ENCODE assay signal across 26 cellular contexts in the genomic region with DNA sequence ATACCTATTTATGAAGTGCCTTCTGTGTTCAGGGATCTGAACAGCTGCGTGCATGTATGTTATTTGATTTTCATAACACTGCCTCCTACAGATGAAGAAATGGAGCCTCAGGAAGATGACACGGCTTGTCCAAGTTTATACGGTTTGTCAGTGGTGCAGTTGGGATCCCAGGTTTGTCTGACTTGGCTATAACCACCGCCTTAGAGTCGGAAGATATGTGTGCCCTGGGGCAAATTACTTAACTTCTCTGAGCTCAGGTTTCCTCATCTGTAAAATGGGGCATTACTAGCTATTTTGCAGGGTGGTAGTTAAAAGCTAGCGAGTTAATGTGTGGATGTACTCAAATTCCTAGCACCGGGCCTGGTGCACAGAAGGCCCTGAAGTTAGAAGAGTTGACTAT. TPM values are rescaled to one million over a fixed set of nuclear protein-coding genes. Genes with fewer than 3 reads are reported as not detected.
DNase-seq lines count a peak whose midpoint lies in the region; TF ChIP-seq lines count a peak whose summit lies in the region.
"Had no signal": no experiment of that assay in that cellular context is flagged by ENCODE, and none has a peak within 500 bp of the region (broad histone marks: within the 10 kb centered on the region; RNA-seq: fewer than 3 reads in every experiment).

No MANE protein-coding gene starts in this region.

- H3K4me3 ChIP-seq in DOHH2 (ENCODE audit: low read length) (no peak overlapping the region), NT2/D1 (ENCODE audit: insufficient read length, low read depth) (no peak overlapping the region)
- H3K4me3 ChIP-seq: body of pancreas had no signal

- DNase-seq in NT2/D1 (ENCODE audit: low read depth, low spot score) (no peak), chondrocyte (ENCODE audit: low spot score) (no peak), HuH-7 (ENCODE audit: low spot score) (no peak), kidney tubule cell (ENCODE audit: low spot score) (no peak), posterior cingulate gyrus (no peak), cerebellar cortex (ENCODE audit: low spot score) (no peak)
- DNase-seq: activated CD4-positive, alpha-beta memory T cell treated with anti-CD3 and anti-CD28 coated beads, Interleukin-2, amount 10 ng/mL, durations not matched to agents 7 days and 5 days; activated CD4-positive, CD25-positive, alpha-beta regulatory T cell treated with anti-CD3 and anti-CD28 coated beads, Interleukin-2, amount 50 U/mL, for 72 hours; activated CD8-positive, alpha-beta memory T cell treated with anti-CD3 and anti-CD28 coated beads, Interleukin-2, amount 50 U/mL, for 4 hours; activated naive CD4-positive, alpha-beta T cell treated with Interleukin-2 at 50 U/mL for 16 hours; CD4-positive, alpha-beta memory T cell; NCI-H1048; NCI-H1694 treated with DMSO at 0.1 percent for 48 hours; stimulated activated CD4-positive, alpha-beta T cell treated with anti-CD3 and anti-CD28 coated beads, Interleukin-4, amount 100 ng/mL, for 1 hour; T-helper 17 cell had no signal

- no peaks in the 10 kb centered on the region for H3K9me2 ChIP-seq in DOHH2 (replicated peaks; ENCODE audit: control insufficient read depth, low read length)

- H3K27ac Mint-ChIP-seq in chondrocyte (ENCODE audit: unreplicated experiment), result no peak overlapping the region
- H3K27ac Mint-ChIP-seq in nephron, result no peak overlapping the region
- H3K27ac Mint-ChIP-seq: activated CD4-positive, alpha-beta memory T cell treated with anti-CD3 and anti-CD28 coated beads, Interleukin-2, amount 10 ng/mL, durations not matched to agents 7 days and 5 days; B cell; CD4-positive, alpha-beta memory T cell; T-helper 17 cell had no signal

- no peaks in the 10 kb centered on the region for H3K27me3 Mint-ChIP-seq in chondrocyte (ENCODE audit: low read depth)
- H3K27me3 Mint-ChIP-seq in nephron (ENCODE audit: low read depth), result peaks cover 7% of the 10 kb centered on the region

- no peak overlapping the region for H3K4me2 ChIP-seq in DOHH2 (ENCODE audit: low read length)

- H3K9me3 ChIP-seq in DOHH2 (ENCODE audit: control insufficient read depth, insufficient read depth, low read length) (no peaks in the 10 kb centered on the region), NT2/D1 (ENCODE audit: insufficient read depth, low read length) (no peaks in the 10 kb centered on the region)
- H3K9me3 ChIP-seq: body of pancreas, gastroesophageal sphincter, psoas muscle, stomach, vagina had no signal

- H3K36me3 Mint-ChIP-seq in chondrocyte (ENCODE audit: low read depth), result no peaks in the 10 kb centered on the region
- H3K36me3 Mint-ChIP-seq in nephron (ENCODE audit: low read depth), result no peaks in the 10 kb centered on the region
- H3K36me3 Mint-ChIP-seq: CD4-positive, alpha-beta memory T cell had no signal

- H3K27me3 ChIP-seq in DOHH2 (ENCODE audit: control insufficient read depth, low read length), result peaks cover 15% of the 10 kb centered on the region
- peaks cover 14% of the 10 kb centered on the region for H3K27me3 ChIP-seq in NT2/D1 (ENCODE audit: insufficient read depth, insufficient read length)
- H3K27me3 ChIP-seq: body of pancreas, dorsolateral prefrontal cortex, hepatocyte, vagina had no signal

- H4K20me1 ChIP-seq in DOHH2 (ENCODE audit: control insufficient read depth, insufficient read depth, low read depth, low read length), result no peaks in the 10 kb centered on the region

- H3K79me2 ChIP-seq in DOHH2 (ENCODE audit: control insufficient read depth, low read length), result no peaks in the 10 kb centered on the region
- H3K79me2 ChIP-seq: hepatocyte had no signal

- H3K4me1 ChIP-seq in DOHH2 (ENCODE audit: control insufficient read depth, low read length), result peaks cover 16% of the 10 kb centered on the region
- peaks cover 8% of the 10 kb centered on the region for H3K4me1 ChIP-seq in NT2/D1 (ENCODE audit: insufficient read depth, insufficient read length)
- H3K4me1 ChIP-seq: psoas muscle, vagina had no signal

- intact Hi-C loops in posterior cingulate gyrus (cut with DNase I), result loop anchor here (1.0 to 10.0 kb wide), 7 partner anchors 48 to 567 kb away; partner anchors contain the start of gene ANP32A

- no peaks in the 10 kb centered on the region for H3F3A ChIP-seq in DOHH2 (ENCODE audit: control insufficient read depth, insufficient read depth)

- no peaks in the 10 kb centered on the region for H3K9me3 Mint-ChIP-seq in chondrocyte (ENCODE audit: low read depth)
- no peaks in the 10 kb centered on the region for H3K9me3 Mint-ChIP-seq in nephron
- H3K9me3 Mint-ChIP-seq: activated CD4-positive, alpha-beta memory T cell treated with anti-CD3 and anti-CD28 coated beads, Interleukin-2, amount 10 ng/mL, durations not matched to agents 7 days and 5 days; CD4-positive, alpha-beta memory T cell had no signal

- H3K4me1 Mint-ChIP-seq in chondrocyte (ENCODE audit: low read depth) (peaks cover 11% of the 10 kb centered on the region), nephron (peaks cover 4% of the 10 kb centered on the region)

- H3K4me3 Mint-ChIP-seq in chondrocyte (ENCODE audit: unreplicated experiment) (no peak overlapping the region), nephron (peak overlapping the region; percentile 31 to 79 (median 62))
- H3K4me3 Mint-ChIP-seq: activated CD4-positive, alpha-beta memory T cell treated with anti-CD3 and anti-CD28 coated beads, Interleukin-2, amount 10 ng/mL, durations not matched to agents 7 days and 5 days; B cell; T-helper 17 cell had no signal

- peak overlapping the region; percentile 51 for H3K9ac ChIP-seq in NT2/D1 (ENCODE audit: insufficient read length, low read depth)

- no peak overlapping the region for H3K27ac ChIP-seq in DOHH2 (ENCODE audit: low read depth, low read length)
- H3K27ac ChIP-seq: body of pancreas, gastroesophageal sphincter, hepatocyte, psoas muscle, stomach, vagina had no signal

- TF ChIP-seq CTCF in DOHH2 (IDR thresholded peaks at IDR 0.05; ENCODE audit: low read depth, low read length, poor library complexity, severe bottlenecking) (peak; percentile 57), chondrocyte (IDR thresholded peaks at IDR 0.05) (peak; percentile 13), nephron (IDR thresholded peaks at IDR 0.05; ENCODE audit: unreplicated experiment in 3 of 3) (no peak)

- H3K36me3 ChIP-seq in DOHH2 (ENCODE audit: control insufficient read depth, low read length) (no peaks in the 10 kb centered on the region), NT2/D1 (ENCODE audit: insufficient read depth, insufficient read length, low read length) (no peaks in the 10 kb centered on the region)
- H3K36me3 ChIP-seq: gastroesophageal sphincter, stomach, vagina had no signal

RNA-seq across cellular contexts. Expression of gene ANP32A, which starts 54.1 kb away (rescaled TPM):
- total RNA-seq in chondrocyte, result 112 to 117 TPM (median 116 TPM) in 3 replicates

RNA-seq across cellular contexts. Expression of gene SPESP1, which starts 55.5 kb away (rescaled TPM):
- total RNA-seq in chondrocyte, result not detected in 3 replicates
- total RNA-seq: hepatocyte, NCI-H460, T-helper 17 cell had no signal

Comparison
In these comparisons a context has a peak if more than half of its experiments do, and no peak if none do; other contexts are left out.
1. CTCF ChIP-seq: peak in DOHH2 (single experiment) and chondrocyte (single experiment); none in nephron (0 of 3).